ENCODE assay signal across 2 cellular contexts in the genomic region with DNA sequence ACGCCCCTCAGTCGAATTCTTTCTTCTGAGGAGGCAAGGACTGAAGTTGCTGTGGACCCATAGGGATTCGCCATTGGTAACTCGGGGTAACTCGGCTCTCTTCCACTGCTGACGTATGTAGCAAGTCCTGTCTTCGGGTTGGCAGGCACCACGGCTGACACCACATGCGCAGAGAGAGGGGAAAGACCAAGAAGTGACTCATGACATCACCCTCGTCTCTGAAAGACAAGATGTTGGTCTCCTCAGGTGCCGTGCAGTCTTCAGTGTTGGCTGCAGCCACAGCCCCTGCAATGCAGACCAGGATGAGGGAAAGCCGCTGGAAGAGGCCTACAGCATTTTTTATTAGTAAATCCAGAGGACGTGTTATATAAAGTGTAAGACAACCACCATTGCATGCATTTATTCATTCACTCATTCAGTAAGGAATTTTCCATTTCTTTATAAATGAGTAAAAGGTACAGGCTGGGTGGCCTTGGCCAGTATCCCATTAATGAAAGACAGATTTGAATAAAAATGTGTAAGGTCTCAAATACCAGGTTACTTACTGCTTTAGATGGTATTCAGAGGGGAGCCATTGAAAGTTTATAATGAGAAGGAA.
TF ChIP-seq lines count a peak whose summit lies in the region.

No MANE protein-coding gene starts in this region.

TF ChIP-seq in A549, 52 proteins besides CTCF, POLR2A, EP300 and RAD21:
- TF ChIP-seq RFX5 (IDR thresholded peaks at IDR 0.05) = no peak
- no peak for TF ChIP-seq MAZ (IDR thresholded peaks at IDR 0.05; ENCODE audit: borderline replicate concordance, low read depth, low read length)
- TF ChIP-seq NR3C1 (IDR thresholded peaks at IDR 0.05) = no peak
- TF ChIP-seq FOSB (CRISPR knock-in tag; IDR thresholded peaks at IDR 0.05) = no peak
- no peak for TF ChIP-seq PHF8 (IDR thresholded peaks at IDR 0.05; ENCODE audit: borderline replicate concordance, low read depth)
- TF ChIP-seq RNF2 (IDR thresholded peaks at IDR 0.05; ENCODE audit: borderline replicate concordance, low read depth) = no peak
- TF ChIP-seq, protein P1, sequence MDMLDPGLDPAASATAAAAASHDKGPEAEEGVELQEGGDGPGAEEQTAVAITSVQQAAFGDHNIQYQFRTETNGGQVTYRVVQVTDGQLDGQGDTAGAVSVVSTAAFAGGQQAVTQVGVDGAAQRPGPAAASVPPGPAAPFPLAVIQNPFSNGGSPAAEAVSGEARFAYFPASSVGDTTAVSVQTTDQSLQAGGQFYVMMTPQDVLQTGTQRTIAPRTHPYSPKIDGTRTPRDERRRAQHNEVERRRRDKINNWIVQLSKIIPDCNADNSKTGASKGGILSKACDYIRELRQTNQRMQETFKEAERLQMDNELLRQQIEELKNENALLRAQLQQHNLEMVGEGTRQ (IDR thresholded peaks at IDR 0.05) = no peak
- TF ChIP-seq, protein P2, sequence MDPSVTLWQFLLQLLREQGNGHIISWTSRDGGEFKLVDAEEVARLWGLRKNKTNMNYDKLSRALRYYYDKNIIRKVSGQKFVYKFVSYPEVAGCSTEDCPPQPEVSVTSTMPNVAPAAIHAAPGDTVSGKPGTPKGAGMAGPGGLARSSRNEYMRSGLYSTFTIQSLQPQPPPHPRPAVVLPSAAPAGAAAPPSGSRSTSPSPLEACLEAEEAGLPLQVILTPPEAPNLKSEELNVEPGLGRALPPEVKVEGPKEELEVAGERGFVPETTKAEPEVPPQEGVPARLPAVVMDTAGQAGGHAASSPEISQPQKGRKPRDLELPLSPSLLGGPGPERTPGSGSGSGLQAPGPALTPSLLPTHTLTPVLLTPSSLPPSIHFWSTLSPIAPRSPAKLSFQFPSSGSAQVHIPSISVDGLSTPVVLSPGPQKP (IDR thresholded peaks at IDR 0.05; ENCODE audit: low read depth, low read length) = no peak
- TF ChIP-seq CHD2 (IDR thresholded peaks at IDR 0.05; ENCODE audit: low read length, partially characterized antibody) = no peak
- no peak for TF ChIP-seq CHD4 (IDR thresholded peaks at IDR 0.05; ENCODE audit: borderline replicate concordance)
- TF ChIP-seq HOXB13 (CRISPR knock-in tag; IDR thresholded peaks at IDR 0.05; ENCODE audit: low read depth) = no peak
- TF ChIP-seq NPAS2 (CRISPR knock-in tag; IDR thresholded peaks at IDR 0.05; ENCODE audit: borderline replicate concordance) = no peak
- TF ChIP-seq, protein P3, sequence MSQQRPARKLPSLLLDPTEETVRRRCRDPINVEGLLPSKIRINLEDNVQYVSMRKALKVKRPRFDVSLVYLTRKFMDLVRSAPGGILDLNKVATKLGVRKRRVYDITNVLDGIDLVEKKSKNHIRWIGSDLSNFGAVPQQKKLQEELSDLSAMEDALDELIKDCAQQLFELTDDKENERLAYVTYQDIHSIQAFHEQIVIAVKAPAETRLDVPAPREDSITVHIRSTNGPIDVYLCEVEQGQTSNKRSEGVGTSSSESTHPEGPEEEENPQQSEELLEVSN (IDR thresholded peaks at IDR 0.05; ENCODE audit: borderline replicate concordance, low read depth) = no peak
- no peak for TF ChIP-seq ZNF302 (CRISPR knock-in tag; IDR thresholded peaks at IDR 0.05)
- no peak for TF ChIP-seq EHF (CRISPR knock-in tag; IDR thresholded peaks at IDR 0.05)
- TF ChIP-seq, protein P4, sequence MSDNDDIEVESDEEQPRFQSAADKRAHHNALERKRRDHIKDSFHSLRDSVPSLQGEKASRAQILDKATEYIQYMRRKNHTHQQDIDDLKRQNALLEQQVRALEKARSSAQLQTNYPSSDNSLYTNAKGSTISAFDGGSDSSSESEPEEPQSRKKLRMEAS (IDR thresholded peaks at IDR 0.05) = no peak
- TF ChIP-seq HOXA7 (CRISPR knock-in tag; IDR thresholded peaks at IDR 0.05) = no peak

TF ChIP-seq in K562, 482 proteins besides CTCF, POLR2A, EP300 and RAD21:
- TF ChIP-seq, protein P5, sequence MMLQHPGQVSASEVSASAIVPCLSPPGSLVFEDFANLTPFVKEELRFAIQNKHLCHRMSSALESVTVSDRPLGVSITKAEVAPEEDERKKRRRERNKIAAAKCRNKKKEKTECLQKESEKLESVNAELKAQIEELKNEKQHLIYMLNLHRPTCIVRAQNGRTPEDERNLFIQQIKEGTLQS (IDR thresholded peaks at IDR 0.05) = peak; percentile 51
- TF ChIP-seq, protein P5 (CRISPR knock-in tag; conservative IDR thresholded peaks at IDR 0.05) = no peak
- TF ChIP-seq HDAC8 (tag; IDR thresholded peaks at IDR 0.05) = no peak
- peak; percentile 50 to 67 for TF ChIP-seq NRF1 (conservative IDR thresholded peaks at IDR 0.05 in 1 of 2, IDR thresholded peaks at IDR 0.05 in 1 of 2)
- TF ChIP-seq NBN (IDR thresholded peaks at IDR 0.05; ENCODE audit: low read depth) = no peak
- TF ChIP-seq, protein P6, sequence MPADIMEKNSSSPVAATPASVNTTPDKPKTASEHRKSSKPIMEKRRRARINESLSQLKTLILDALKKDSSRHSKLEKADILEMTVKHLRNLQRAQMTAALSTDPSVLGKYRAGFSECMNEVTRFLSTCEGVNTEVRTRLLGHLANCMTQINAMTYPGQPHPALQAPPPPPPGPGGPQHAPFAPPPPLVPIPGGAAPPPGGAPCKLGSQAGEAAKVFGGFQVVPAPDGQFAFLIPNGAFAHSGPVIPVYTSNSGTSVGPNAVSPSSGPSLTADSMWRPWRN (IDR thresholded peaks at IDR 0.05; ENCODE audit: low read depth) = no peak
- TF ChIP-seq, protein P7, sequence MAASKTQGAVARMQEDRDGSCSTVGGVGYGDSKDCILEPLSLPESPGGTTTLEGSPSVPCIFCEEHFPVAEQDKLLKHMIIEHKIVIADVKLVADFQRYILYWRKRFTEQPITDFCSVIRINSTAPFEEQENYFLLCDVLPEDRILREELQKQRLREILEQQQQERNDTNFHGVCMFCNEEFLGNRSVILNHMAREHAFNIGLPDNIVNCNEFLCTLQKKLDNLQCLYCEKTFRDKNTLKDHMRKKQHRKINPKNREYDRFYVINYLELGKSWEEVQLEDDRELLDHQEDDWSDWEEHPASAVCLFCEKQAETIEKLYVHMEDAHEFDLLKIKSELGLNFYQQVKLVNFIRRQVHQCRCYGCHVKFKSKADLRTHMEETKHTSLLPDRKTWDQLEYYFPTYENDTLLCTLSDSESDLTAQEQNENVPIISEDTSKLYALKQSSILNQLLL (CRISPR knock-in tag; IDR thresholded peaks at IDR 0.05; ENCODE audit: borderline replicate concordance) = no peak
- no peak for TF ChIP-seq RHOXF2B (CRISPR knock-in tag; conservative IDR thresholded peaks at IDR 0.05)
- TF ChIP-seq SIX5 (IDR thresholded peaks at IDR 0.05; ENCODE audit: borderline replicate concordance in 1 of 2, insufficient read depth in 1 of 2, low read depth in 1 of 2, low read length in 2 of 2) = no peak
- no peak for TF ChIP-seq MTA3 (IDR thresholded peaks at IDR 0.05; ENCODE audit: borderline replicate concordance)
- TF ChIP-seq JUND (IDR thresholded peaks at IDR 0.05; ENCODE audit: borderline replicate concordance, low read depth, low read length) = 0 out of 2 replicates have a peak, but pooled peaks have one; percentile 24
- no peak for TF ChIP-seq JUND (tag; IDR thresholded peaks at IDR 0.05; ENCODE audit: borderline replicate concordance, low read depth, low read length)
- no peak for TF ChIP-seq BHLHE40 (IDR thresholded peaks at IDR 0.05; ENCODE audit: low read length)
- TF ChIP-seq, protein P8, sequence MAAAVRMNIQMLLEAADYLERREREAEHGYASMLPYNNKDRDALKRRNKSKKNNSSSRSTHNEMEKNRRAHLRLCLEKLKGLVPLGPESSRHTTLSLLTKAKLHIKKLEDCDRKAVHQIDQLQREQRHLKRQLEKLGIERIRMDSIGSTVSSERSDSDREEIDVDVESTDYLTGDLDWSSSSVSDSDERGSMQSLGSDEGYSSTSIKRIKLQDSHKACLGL (CRISPR knock-in tag; IDR thresholded peaks at IDR 0.05; ENCODE audit: borderline replicate concordance, poor library complexity, severe bottlenecking) = no peak
- TF ChIP-seq ZNF121 (CRISPR knock-in tag; conservative IDR thresholded peaks at IDR 0.05) = no peak
- peak; percentile 65; the same call in 1 of the 2 replicates for TF ChIP-seq ZNF24 (IDR thresholded peaks at IDR 0.05)
- TF ChIP-seq CXXC5 (CRISPR knock-in tag; IDR thresholded peaks at IDR 0.05) = no peak
- TF ChIP-seq MAFG (tag; conservative IDR thresholded peaks at IDR 0.05) = no peak
- TF ChIP-seq POLR2AphosphoS5 (IDR thresholded peaks at IDR 0.05; ENCODE audit: control insufficient read depth, insufficient read depth, low read depth, low read length) = no peak
- TF ChIP-seq DACH1 (IDR thresholded peaks at IDR 0.05; ENCODE audit: partially characterized antibody) = no peak
- no peak for TF ChIP-seq ETV6 (IDR thresholded peaks at IDR 0.05; ENCODE audit: borderline replicate concordance in 1 of 2, low read depth in 2 of 2, low read length in 1 of 2)
- no peak for TF ChIP-seq ETV6 (CRISPR knock-in tag; IDR thresholded peaks at IDR 0.05; ENCODE audit: borderline replicate concordance)
- TF ChIP-seq RBM15 (IDR thresholded peaks at IDR 0.05; ENCODE audit: insufficient read depth, low read length) = no peak
- TF ChIP-seq, protein P9, sequence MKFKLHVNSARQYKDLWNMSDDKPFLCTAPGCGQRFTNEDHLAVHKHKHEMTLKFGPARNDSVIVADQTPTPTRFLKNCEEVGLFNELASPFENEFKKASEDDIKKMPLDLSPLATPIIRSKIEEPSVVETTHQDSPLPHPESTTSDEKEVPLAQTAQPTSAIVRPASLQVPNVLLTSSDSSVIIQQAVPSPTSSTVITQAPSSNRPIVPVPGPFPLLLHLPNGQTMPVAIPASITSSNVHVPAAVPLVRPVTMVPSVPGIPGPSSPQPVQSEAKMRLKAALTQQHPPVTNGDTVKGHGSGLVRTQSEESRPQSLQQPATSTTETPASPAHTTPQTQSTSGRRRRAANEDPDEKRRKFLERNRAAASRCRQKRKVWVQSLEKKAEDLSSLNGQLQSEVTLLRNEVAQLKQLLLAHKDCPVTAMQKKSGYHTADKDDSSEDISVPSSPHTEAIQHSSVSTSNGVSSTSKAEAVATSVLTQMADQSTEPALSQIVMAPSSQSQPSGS (CRISPR knock-in tag; IDR thresholded peaks at IDR 0.05) = no peak
